ENCODE assay signal across 12 cellular contexts in genomic region chr6:131937703-131938631, GRCh38. TPM values are rescaled to one million over a fixed set of nuclear protein-coding genes. Genes with fewer than 3 reads are reported as not detected.
DNase-seq lines count a peak whose midpoint lies in the region; ATAC-seq and TF ChIP-seq lines count a peak whose summit lies in the region.
"Had no signal": no experiment of that assay in that cellular context is flagged by ENCODE, and none has a peak within 500 bp of the region (broad histone marks: within the 10 kb centered on the region; RNA-seq: fewer than 3 reads in every experiment).

No MANE protein-coding gene starts in this region.

- peak overlapping the region; percentile 64 for H3K4me2 ChIP-seq in GM23338

- H4K20me1 ChIP-seq in GM23338 (replicated peaks; ENCODE audit: insufficient read depth), result no peaks in the 10 kb centered on the region

- no peaks in the 10 kb centered on the region for H3K9me3 Mint-ChIP-seq in GM23338
- H3K9me3 Mint-ChIP-seq: activated CD4-positive, alpha-beta T cell treated with anti-CD3 and anti-CD28 coated beads, Interleukin-2, amount 10 ng/mL, durations not matched to agents 7 days and 5 days had no signal

- H3K4me3 Mint-ChIP-seq in GM23338, result no peak overlapping the region
- H3K4me3 Mint-ChIP-seq: activated CD4-positive, alpha-beta T cell treated with anti-CD3 and anti-CD28 coated beads, Interleukin-2, amount 10 ng/mL, durations not matched to agents 7 days and 5 days; neural crest cell had no signal

- no peak overlapping the region for H3K27ac Mint-ChIP-seq in GM23338
- H3K27ac Mint-ChIP-seq: activated CD4-positive, alpha-beta T cell treated with anti-CD3 and anti-CD28 coated beads, Interleukin-2, amount 10 ng/mL, durations not matched to agents 7 days and 5 days had no signal

- no peaks in the 10 kb centered on the region for H3K36me3 Mint-ChIP-seq in GM23338 (ENCODE audit: low read depth)

- no peaks in the 10 kb centered on the region for H3K9me3 ChIP-seq in RWPE2 (ENCODE audit: severe bottlenecking)

- peaks cover 14% of the 10 kb centered on the region; the same call in 2 of the 3 replicates for H3K4me1 Mint-ChIP-seq in GM23338
- H3K4me1 Mint-ChIP-seq: activated CD4-positive, alpha-beta T cell treated with anti-CD3 and anti-CD28 coated beads, Interleukin-2, amount 10 ng/mL, durations not matched to agents 7 days and 5 days; neural crest cell had no signal

- TF ChIP-seq CTCF in GM23338 (conservative IDR thresholded peaks at IDR 0.05; ENCODE audit: low read depth in 2 of 2) (no peak), RWPE2 (IDR thresholded peaks at IDR 0.05; ENCODE audit: poor library complexity, severe bottlenecking) (no peak), foreskin keratinocyte (conservative IDR thresholded peaks at IDR 0.05) (no peak)

- H3K4me3 ChIP-seq in GM23338 (no peak overlapping the region; the same call in 1 of the 2 replicates), RWPE2 (ENCODE audit: severe bottlenecking) (no peak overlapping the region), skeletal muscle cell (ENCODE audit: low read depth, low read length) (no peak overlapping the region)

- DNase-seq in GM23338 (ENCODE audit: low spot score), result no peak
- no peak for DNase-seq in RWPE2 (ENCODE audit: low spot score)
- DNase-seq in fibroblast of peridontal ligament (ENCODE audit: extremely low read depth), result peak; percentile 54
- DNase-seq in skeletal muscle cell (ENCODE audit: low read depth), result peak; percentile 92
- DNase-seq in pons (ENCODE audit: low spot score), result no peak
- DNase-seq in foreskin keratinocyte, result no peak
- DNase-seq in activated CD4-positive, alpha-beta T cell treated with anti-CD3 and anti-CD28 coated beads, Interleukin-2, amount 50 U/mL, for 1 hour, result no peak
- DNase-seq: activated CD4-positive, alpha-beta T cell treated with anti-CD3 and anti-CD28 coated beads, Interleukin-2, amount 10 ng/mL, durations not matched to agents 7 days and 5 days; anterior cingulate cortex had no signal

- no peak overlapping the region for H2AFZ ChIP-seq in GM23338

- no peaks in the 10 kb centered on the region for H3F3A ChIP-seq in GM23338 (replicated peaks; ENCODE audit: low read depth)

- ATAC-seq in GM23338 (peak; percentile 63), RWPE2 (ENCODE audit: low read depth) (peak; percentile 83), GM19351 (IDR thresholded peaks at IDR 0.05; ENCODE audit: unreplicated experiment) (no peak), foreskin keratinocyte (no peak)

- H3K4me1 ChIP-seq in GM23338 (ENCODE audit: insufficient read depth), result peaks cover 23% of the 10 kb centered on the region
- H3K4me1 ChIP-seq in RWPE2 (ENCODE audit: insufficient read depth, poor library complexity, severe bottlenecking), result peaks cover 13% of the 10 kb centered on the region
- H3K4me1 ChIP-seq in foreskin keratinocyte, result peaks cover 4% of the 10 kb centered on the region

- peaks cover 2% of the 10 kb centered on the region for H3K27me3 Mint-ChIP-seq in GM23338 (ENCODE audit: insufficient read depth, low read depth, poor library complexity)

- H3K9me2 ChIP-seq in GM23338 (ENCODE audit: insufficient read depth), result peaks cover 9% of the 10 kb centered on the region

- H3K27ac ChIP-seq in GM23338 (ENCODE audit: low read depth), result 0 out of 2 replicates have a peak overlapping the region, but pooled peaks have one; percentile 5
- H3K27ac ChIP-seq in RWPE2 (ENCODE audit: poor library complexity, severe bottlenecking), result peak overlapping the region; percentile 15
- H3K27ac ChIP-seq in foreskin keratinocyte, result no peak overlapping the region
- H3K27ac ChIP-seq: RWPE1 had no signal

- no peaks in the 10 kb centered on the region for H3K79me2 ChIP-seq in GM23338 (replicated peaks; ENCODE audit: insufficient read depth)

- H3K36me3 ChIP-seq in GM23338 (ENCODE audit: insufficient read depth) (no peaks in the 10 kb centered on the region), RWPE2 (ENCODE audit: low read depth) (no peaks in the 10 kb centered on the region)

- no peaks in the 10 kb centered on the region for H3K27me3 ChIP-seq in GM23338 (ENCODE audit: insufficient read depth)
- no peaks in the 10 kb centered on the region for H3K27me3 ChIP-seq in RWPE2 (ENCODE audit: insufficient read depth, poor library complexity, severe bottlenecking)
- H3K27me3 ChIP-seq in foreskin keratinocyte, result no peaks in the 10 kb centered on the region

TF ChIP-seq in GM23338, 12 proteins besides CTCF, POLR2A, EP300 and RAD21:
- TF ChIP-seq CREB1 (CRISPR knock-in tag; IDR thresholded peaks at IDR 0.05; ENCODE audit: low read depth) (no peak), POLR2AphosphoS5 (IDR thresholded peaks at IDR 0.05; ENCODE audit: low read depth) (no peak)

RNA-seq across cellular contexts. Expression of gene CCN2, which starts 13.2 kb away (rescaled TPM):
- 159 and 177 TPM in 2 replicates for total RNA-seq in GM23338 (2014; rRNA removed; shearing (Covaris generic))
- 113 and 128 TPM in 2 replicates for polyA plus RNA-seq in GM23338 (2016; fragmentation: Nextera tagmentation; extraction: Ambion mirVana)
- 57.2 and 61.1 TPM in 2 replicates for total RNA-seq in foreskin keratinocyte
- polyA plus RNA-seq in foreskin keratinocyte, result 46.4 and 53.1 TPM in 2 replicates
- total RNA-seq: activated CD4-positive, alpha-beta T cell treated with anti-CD3 and anti-CD28 coated beads, Interleukin-2, amount 10 ng/mL, durations not matched to agents 7 days and 5 days had no signal

Comparison
In these comparisons a context has a peak if more than half of its experiments do, and no peak if none do; other contexts are left out.
1. ATAC-seq: peak in GM23338 (single experiment) and RWPE2 (single experiment); none in GM19351 (single experiment) and foreskin keratinocyte (single experiment).
2. DNase-seq: peak in fibroblast of peridontal ligament (single experiment) and skeletal muscle cell (single experiment); none in GM23338 (single experiment), RWPE2 (single experiment), pons (single experiment), foreskin keratinocyte (0 of 2) and activated CD4-positive, alpha-beta T cell treated with anti-CD3 and anti-CD28 coated beads, Interleukin-2, amount 50 U/mL, for 1 hour (single experiment).